In the genomic region with DNA sequence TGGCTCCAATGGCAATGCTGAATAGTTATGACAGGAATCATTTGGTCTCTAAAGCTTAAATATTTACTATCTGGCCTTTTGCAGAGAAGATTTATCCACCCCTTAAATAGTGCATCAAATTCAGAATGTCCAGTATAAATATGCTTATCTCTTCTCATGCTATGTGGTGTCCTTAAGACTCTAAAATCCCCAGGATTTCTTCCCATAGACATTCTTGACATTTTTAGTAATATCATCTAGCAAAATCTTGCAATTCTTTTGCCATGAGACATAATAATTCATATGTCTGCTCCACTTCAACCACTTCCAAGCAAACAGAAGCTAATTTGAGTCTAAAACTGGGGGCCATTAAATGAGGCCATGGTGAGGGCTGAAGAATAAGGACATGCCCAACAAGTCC, we compare ENCODE assay signal across 13 cellular contexts.
DNase-seq lines count a peak whose midpoint lies in the region; ATAC-seq and TF ChIP-seq lines count a peak whose summit lies in the region.
"Had no signal": no experiment of that assay in that cellular context is flagged by ENCODE, and none has a peak within 500 bp of the region (broad histone marks: within the 10 kb centered on the region; RNA-seq: fewer than 3 reads in every experiment).

No MANE protein-coding gene starts in this region.

- no peak overlapping the region for H3K4me3 Mint-ChIP-seq in osteocyte (ENCODE audit: unreplicated experiment)
- H3K4me3 Mint-ChIP-seq: CD14-positive monocyte; CD8-positive, alpha-beta T cell; GM23338 had no signal

- TF ChIP-seq CTCF in choroid plexus epithelial cell (conservative IDR thresholded peaks at IDR 0.05; ENCODE audit: low read depth, low read length) (no peak), osteocyte (IDR thresholded peaks at IDR 0.05) (no peak)

- peaks cover 51% of the 10 kb centered on the region for H3K4me1 Mint-ChIP-seq in osteocyte (ENCODE audit: unreplicated experiment)
- H3K4me1 Mint-ChIP-seq: CD14-positive monocyte, GM23338 had no signal

- H3K4me3 ChIP-seq in choroid plexus epithelial cell (ENCODE audit: low read depth, low read length), result no peak overlapping the region
- H3K4me3 ChIP-seq: GM23338 had no signal

- DNase-seq in NCI-H226 (peak; percentile 51), choroid plexus epithelial cell (ENCODE audit: low read depth) (peak; percentile 19), osteocyte (ENCODE audit: extremely low spot score, unreplicated experiment) (no peak), DMS53 treated with DMSO at 0.1 percent for 48 hours (lab: John Stamatoyannopoulos, UW; ENCODE audit: unreplicated experiment) (no peak), NCI-H2029 (lab: John Stamatoyannopoulos, UW) (no peak)
- DNase-seq: Caco-2; CD8-positive, alpha-beta T cell; DMS53; H7 had no signal

- H3K9me3 Mint-ChIP-seq in osteocyte (ENCODE audit: unreplicated experiment), result no peaks in the 10 kb centered on the region
- H3K9me3 Mint-ChIP-seq: GM23338 had no signal

- H3K27me3 Mint-ChIP-seq in osteocyte (ENCODE audit: unreplicated experiment), result no peaks in the 10 kb centered on the region

- H3K27ac Mint-ChIP-seq in osteocyte (ENCODE audit: unreplicated experiment), result peak overlapping the region; percentile 66
- H3K27ac Mint-ChIP-seq: CD14-positive monocyte; CD8-positive, alpha-beta T cell; GM23338 had no signal

- ATAC-seq in GM18519 (IDR thresholded peaks at IDR 0.05; ENCODE audit: low FRiP score, unreplicated experiment), result no peak
- ATAC-seq: CD8-positive, alpha-beta T cell; GM23338; HepG2 had no signal

- no peaks in the 10 kb centered on the region for H3K36me3 Mint-ChIP-seq in osteocyte (ENCODE audit: unreplicated experiment)
- H3K36me3 Mint-ChIP-seq: CD14-positive monocyte; CD8-positive, alpha-beta T cell had no signal

Comparison
In these comparisons a context has a peak if more than half of its experiments do, and no peak if none do; other contexts are left out.
1. DNase-seq: peak in NCI-H226 (single experiment) and choroid plexus epithelial cell (single experiment); none in osteocyte (single experiment), DMS53 treated with DMSO at 0.1 percent for 48 hours (single experiment) and NCI-H2029 (single experiment).